In genomic region chr6:104320896-104321295, GRCh38 we compare ENCODE assay signal across 31 cellular contexts.
"Had no signal": no experiment of that assay in that cellular context is flagged by ENCODE, and none has a peak within 500 bp of the region (broad histone marks: within the 10 kb centered on the region; RNA-seq: fewer than 3 reads in every experiment).

No MANE protein-coding gene starts in this region.

- DNase-seq: activated CD4-positive, alpha-beta memory T cell treated with anti-CD3 and anti-CD28 coated beads, Interleukin-2, amount 10 ng/mL, durations not matched to agents 7 days and 5 days; activated CD4-positive, alpha-beta T cell treated with anti-CD3 and anti-CD28 coated beads for 1 hour; activated CD4-positive, alpha-beta T cell treated with anti-CD3 and anti-CD28 coated beads for 36 hours; activated CD4-positive, alpha-beta T cell treated with anti-CD3 and anti-CD28 coated beads for 48 hours; activated CD4-positive, alpha-beta T cell treated with anti-CD3 and anti-CD28 coated beads, Interleukin-2, amount 10 ng/mL, durations not matched to agents 7 days and 5 days; activated CD4-positive, alpha-beta T cell treated with anti-CD3 and anti-CD28 coated beads, Interleukin-2, amount 50 U/mL, for 48 hours; activated CD4-positive, CD25-positive, alpha-beta regulatory T cell; activated CD8-positive, alpha-beta memory T cell treated with anti-CD3 and anti-CD28 coated beads for 24 hours; activated CD8-positive, alpha-beta memory T cell treated with anti-CD3 and anti-CD28 coated beads, Interleukin-2, amount 10 ng/mL, durations not matched to agents 7 days and 5 days; activated CD8-positive, alpha-beta memory T cell treated with anti-CD3 and anti-CD28 coated beads, Interleukin-2, amount 50 U/mL, for 48 hours; activated CD8-positive, alpha-beta T cell treated with anti-CD3 and anti-CD28 coated beads, Interleukin-2, amount 10 ng/mL, durations not matched to agents 7 days and 5 days; activated effector memory CD4-positive, alpha-beta T cell treated with Interleukin-2 at 50 U/mL for 16 hours; activated gamma-delta T cell; activated naive CD4-positive, alpha-beta T cell treated with anti-CD3 and anti-CD28 coated beads, Interleukin-2, amount 10 ng/mL, durations not matched to agents 7 days and 5 days; activated naive CD4-positive, alpha-beta T cell treated with Interleukin-2 at 50 U/mL for 16 hours; activated naive CD8-positive, alpha-beta T cell treated with anti-CD3 and anti-CD28 coated beads, Interleukin-2, amount 10 ng/mL, durations not matched to agents 7 days and 5 days; activated naive CD8-positive, alpha-beta T cell treated with anti-CD3 and anti-CD28 coated beads, Interleukin-2, amount 50 U/mL, for 24 hours; activated T-cell treated with anti-CD3 and anti-CD28 coated beads, Interleukin-2, amount 50 U/mL, for 24 hours; activated T-cell treated with anti-CD3 and anti-CD28 coated beads, Interleukin-2, amount 50 U/mL, for 48 hours; amygdala; anterior cingulate cortex; T-helper 1 cell; T-helper 2 cell; T-helper 9 cell; WERI-Rb-1 had no signal

- FAIRE-seq: bronchial epithelial cell, TTC549 had no signal

- H3K36me3 ChIP-seq: ascending aorta, cardiac muscle cell, WERI-Rb-1 had no signal

- ATAC-seq: activated CD4-positive, alpha-beta T cell treated with anti-CD3 and anti-CD28 coated beads for 36 hours; activated CD4-positive, CD25-positive, alpha-beta regulatory T cell treated with anti-CD3 and anti-CD28 coated beads, Interleukin-2, amount 50 U/mL, for 24 hours; activated CD8-positive, alpha-beta memory T cell treated with anti-CD3 and anti-CD28 coated beads, Interleukin-2, amount 10 ng/mL, durations not matched to agents 7 days and 5 days; activated CD8-positive, alpha-beta T cell treated with anti-CD3 and anti-CD28 coated beads, Interleukin-2, amount 10 ng/mL, durations not matched to agents 7 days and 5 days; activated naive CD8-positive, alpha-beta T cell treated with anti-CD3 and anti-CD28 coated beads, Interleukin-2, amount 50 U/mL, for 24 hours; WTC11 had no signal

- H3K9me3 ChIP-seq: ascending aorta had no signal

- H3K27me3 ChIP-seq: ascending aorta, cardiac muscle cell had no signal

- H3K27ac ChIP-seq: ascending aorta, cardiac muscle cell, WERI-Rb-1 had no signal

- H3K4me3 ChIP-seq: ascending aorta, cardiac muscle cell had no signal
